Comparison of ENCODE assay signal across 17 cellular contexts in genomic region chr5:178818094-178818493, GRCh38. TPM values are rescaled to one million over a fixed set of nuclear protein-coding genes. Genes with fewer than 3 reads are reported as not detected.
DNase-seq lines count a peak whose midpoint lies in the region; TF ChIP-seq lines count a peak whose summit lies in the region.
"Had no signal": no experiment of that assay in that cellular context is flagged by ENCODE, and none has a peak within 500 bp of the region (broad histone marks: within the 10 kb centered on the region; RNA-seq: fewer than 3 reads in every experiment).

No MANE protein-coding gene starts in this region.

- DNase-seq in AG20443 (ENCODE audit: low spot score) = peak; percentile 16
- DNase-seq in RPMI7951 (ENCODE audit: low read depth) = peak; percentile 5
- DNase-seq in kidney tubule cell (ENCODE audit: low spot score) = peak; percentile 2
- no peak for DNase-seq in DMS114 treated with DMSO at 0.1 percent for 48 hours (lab: John Stamatoyannopoulos, UW; ENCODE audit: unreplicated experiment)
- no peak for DNase-seq in activated CD8-positive, alpha-beta memory T cell treated with anti-CD3 and anti-CD28 coated beads, Interleukin-2, amount 50 U/mL, for 48 hours
- no peak for DNase-seq in ecto neural progenitor cell (ENCODE audit: low spot score)
- no peak for DNase-seq in mesenteric fat pad (ENCODE audit: low spot score)
- DNase-seq: activated B cell treated with CpG ODN at 0.5 μM for 24 hours, caudate nucleus, glutamatergic neuron, IMR-90, MM.1S, NCI-H1436, NCI-H2171, NCI-H510A treated with DMSO at 0.1 percent for 48 hours, T-helper 9 cell had no signal

- no peak for TF ChIP-seq EP300 in Ishikawa (IDR thresholded peaks at IDR 0.05; ENCODE audit: borderline replicate concordance)

- TF ChIP-seq RAD21 in Ishikawa (IDR thresholded peaks at IDR 0.05; ENCODE audit: low read depth) = peak; percentile 32; the same call in 1 of the 2 replicates

TF ChIP-seq in Ishikawa, 13 proteins besides CTCF, POLR2A, EP300 and RAD21:
- TF ChIP-seq TEAD4 (IDR thresholded peaks at IDR 0.05) (no peak), MAX (IDR thresholded peaks at IDR 0.05) (peak; percentile 70; the same call in 1 of the 2 replicates)

RNA-seq across cellular contexts. Expression of gene ZNF354B, which starts 41.7 kb away (rescaled TPM):
- 2.6 and 6.1 TPM in 2 replicates for total RNA-seq in RPMI7951 (2014; rRNA removed; shearing (Covaris generic))
- total RNA-seq in mesenteric fat pad = 19.3 TPM

Comparison
In these comparisons a context has a peak if more than half of its experiments do, and no peak if none do; other contexts are left out.
1. DNase-seq: peak in AG20443 (single experiment), RPMI7951 (single experiment) and kidney tubule cell (single experiment); none in DMS114 treated with DMSO at 0.1 percent for 48 hours (single experiment), activated CD8-positive, alpha-beta memory T cell treated with anti-CD3 and anti-CD28 coated beads, Interleukin-2, amount 50 U/mL, for 48 hours (single experiment), ecto neural progenitor cell (single experiment) and mesenteric fat pad (single experiment).